Comparison of ENCODE assay signal across 8 cellular contexts in the genomic region with DNA sequence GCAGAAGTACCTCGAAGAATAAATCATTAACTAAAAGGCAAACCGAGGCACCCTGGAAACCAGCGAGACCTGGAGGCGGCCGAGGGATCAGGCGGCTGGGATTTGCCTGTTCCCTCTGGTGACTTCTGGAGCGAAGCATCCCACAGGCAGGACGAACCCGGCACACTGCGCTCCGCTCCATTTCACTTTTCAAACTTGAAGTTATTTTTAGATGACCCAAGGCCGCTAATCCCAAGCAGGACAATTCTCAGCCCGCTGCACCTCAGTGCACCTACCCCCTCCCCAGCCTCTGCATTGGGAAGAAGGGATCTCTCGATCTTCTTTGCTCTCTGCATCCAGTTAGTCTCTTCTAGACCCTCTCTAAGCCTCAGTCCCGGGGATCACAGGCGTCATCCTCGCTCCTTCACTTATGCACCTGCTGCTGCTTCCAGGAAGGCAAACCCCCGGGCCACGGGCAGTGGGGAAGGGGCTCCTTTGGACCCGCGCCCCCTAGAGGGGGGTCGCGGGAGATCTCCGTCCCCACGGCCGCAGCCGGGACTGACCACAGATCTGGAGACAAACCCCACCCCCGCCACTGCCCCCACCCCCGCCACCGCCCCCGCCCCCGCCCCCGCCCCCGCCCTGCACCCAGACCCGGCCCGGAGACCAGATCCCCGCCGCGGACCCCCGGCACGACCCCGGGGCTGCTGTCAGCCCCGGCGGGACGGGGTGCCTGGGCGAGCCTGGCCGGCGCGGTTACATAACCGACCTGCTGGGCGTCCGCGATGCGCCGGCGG. TPM values are rescaled to one million over a fixed set of nuclear protein-coding genes. Genes with fewer than 3 reads are reported as not detected.
DNase-seq lines count a peak whose midpoint lies in the region; ATAC-seq, FAIRE-seq and TF ChIP-seq lines count a peak whose summit lies in the region.

No MANE protein-coding gene starts in this region.

- no peak for FAIRE-seq in H54 (lab: Jason Lieb, UNC)

- CTCF ChIA-PET in CD8-positive, alpha-beta T cell (lab: Charles Lee): no interaction called here

- no peak overlapping the region for H3K27ac Mint-ChIP-seq in CD8-positive, alpha-beta T cell

- peaks cover 76% of the 10 kb centered on the region for H3K27me3 Mint-ChIP-seq in CD8-positive, alpha-beta T cell (ENCODE audit: low read depth)

- TF ChIP-seq POLR2A in sigmoid colon (IDR thresholded peaks at IDR 0.05) (no peak), H54 (IDR thresholded peaks at IDR 0.05; ENCODE audit: low read depth, low read length) (no peak)

- H3K9me3 ChIP-seq in CD8-positive, alpha-beta T cell (ENCODE audit: low read length): no peaks in the 10 kb centered on the region
- no peaks in the 10 kb centered on the region for H3K9me3 ChIP-seq in sigmoid colon

- intact Hi-C loops in CD8-positive, alpha-beta T cell (cut with DNase I, micrococcal nuclease): loop anchor here in 1 of 2 experiments (5.0 kb wide), 1 partner anchor 398 kb away; no protein-coding TSS in a partner anchor
- intact Hi-C loops in sigmoid colon (cut with DNase I): loop anchor here (5.0 kb wide), 2 partner anchors 73 to 398 kb away; no protein-coding TSS in a partner anchor

- TF ChIP-seq CTCF in CD8-positive, alpha-beta T cell (IDR thresholded peaks at IDR 0.05): no peak
- no peak for TF ChIP-seq CTCF in sigmoid colon (IDR thresholded peaks at IDR 0.05)

- no peak overlapping the region for H3K4me3 ChIP-seq in CD8-positive, alpha-beta T cell (ENCODE audit: low read depth, low read length)
- H3K4me3 ChIP-seq in iPS-11a (ENCODE audit: low read depth, low read length) (peak overlapping the region; percentile 67), sigmoid colon (peak overlapping the region; percentile 46 to 77 (median 63))

- POLR2A ChIA-PET in CD8-positive, alpha-beta T cell (lab: Charles Lee): no interaction called here

- H3K36me3 Mint-ChIP-seq in CD8-positive, alpha-beta T cell: no peaks in the 10 kb centered on the region

- 1 to 6% methylated on average over 56 of the region's 56 CpGs for WGBS in sigmoid colon, 2 donors

- ATAC-seq in CD8-positive, alpha-beta T cell: no peak
- no peak for ATAC-seq in HG02981 (IDR thresholded peaks at IDR 0.05; ENCODE audit: unreplicated experiment)
- no peak for ATAC-seq in GM19397 (IDR thresholded peaks at IDR 0.05; ENCODE audit: unreplicated experiment)

- H3K27me3 ChIP-seq in CD8-positive, alpha-beta T cell (ENCODE audit: insufficient read depth, low read length): peaks cover 11% of the 10 kb centered on the region
- H3K27me3 ChIP-seq in sigmoid colon: peaks cover 0 to 13% (median 7%) of the 10 kb centered on the region in 3 donors

- TF ChIP-seq EP300 in sigmoid colon (IDR thresholded peaks at IDR 0.05): no peak

- H3K4me1 ChIP-seq in CD8-positive, alpha-beta T cell (ENCODE audit: insufficient read depth, low read length): peaks cover 4% of the 10 kb centered on the region
- peaks cover 0 to 24% (median 14%) of the 10 kb centered on the region in 4 donors for H3K4me1 ChIP-seq in sigmoid colon

- no peaks in the 10 kb centered on the region for H3K36me3 ChIP-seq in CD8-positive, alpha-beta T cell (ENCODE audit: insufficient read depth, low read length)
- H3K36me3 ChIP-seq in sigmoid colon: no peaks in the 10 kb centered on the region

- H3K27ac ChIP-seq in CD8-positive, alpha-beta T cell (ENCODE audit: low read depth, low read length): no peak overlapping the region
- H3K27ac ChIP-seq in sigmoid colon: peak overlapping the region; percentile 57 to 81 (median 60)

- H3K4me3 Mint-ChIP-seq in CD8-positive, alpha-beta T cell: peak overlapping the region; percentile 65

- peaks cover 11% of the 10 kb centered on the region for H3K4me1 Mint-ChIP-seq in CD8-positive, alpha-beta T cell (ENCODE audit: low read depth)

- no peak for DNase-seq in CD8-positive, alpha-beta T cell
- peak; percentile 15 for DNase-seq in HPDE6-E6E7 (ENCODE audit: extremely low spot score)
- peak in 36 of 58 donors; percentile 5 to 62 (median 41) for DNase-seq in anterior cingulate cortex (lab: John Stamatoyannopoulos, UW)
- peak; percentile 68 for DNase-seq in sigmoid colon
- DNase-seq in H54 (ENCODE audit: insufficient read length, low spot score): no peak

- H3K9me3 Mint-ChIP-seq in CD8-positive, alpha-beta T cell: no peaks in the 10 kb centered on the region

RNA-seq across cellular contexts. Expression of gene RCAN2, which starts 0.6 kb away (rescaled TPM):
- under 1 TPM in 1 of 2 experiments, not detected in 1; 0.11 TPM for total RNA-seq in CD8-positive, alpha-beta T cell
- 10 to 100 TPM in 2 of 4 donors, 1 to 10 TPM in 2; 9.1 to 22.7 (median 11.2) TPM for total RNA-seq in sigmoid colon
- 1 to 10 TPM; 5.0 to 6.6 (median 5.5) TPM for polyA plus RNA-seq in sigmoid colon

Comparison
In these comparisons a context has a peak if more than half of its experiments do, and no peak if none do; other contexts are left out.
1. DNase-seq: peak in HPDE6-E6E7 (single experiment), anterior cingulate cortex (36 of 58) and sigmoid colon (single experiment); none in CD8-positive, alpha-beta T cell (0 of 7) and H54 (single experiment).
2. RNA of gene RCAN2, which starts 0.6 kb away (total RNA-seq): 9.1 to 22.7 TPM in sigmoid colon; 0.11 TPM in CD8-positive, alpha-beta T cell; every median in the first group is over 4 times any median in the second.